18 cellular contexts compared by ENCODE assay signal in genomic region chr10:12466701-12467100, GRCh38.
DNase-seq lines count a peak whose midpoint lies in the region; TF ChIP-seq lines count a peak whose summit lies in the region.
"Had no signal": no experiment of that assay in that cellular context is flagged by ENCODE, and none has a peak within 500 bp of the region (broad histone marks: within the 10 kb centered on the region; RNA-seq: fewer than 3 reads in every experiment).

No MANE protein-coding gene starts in this region.

- intact Hi-C loops in activated CD4-positive, alpha-beta memory T cell treated with anti-CD3 and anti-CD28 coated beads for 36 hours (cut with micrococcal nuclease), result loop anchor here (5.0 kb wide), 1 partner anchor 191 kb away; no protein-coding TSS in a partner anchor

- CTCF ChIA-PET in activated CD4-positive, alpha-beta memory T cell treated with anti-CD3 and anti-CD28 coated beads, Interleukin-2, amount 10 ng/mL, durations not matched to agents 7 days and 5 days (lab: Charles Lee), result no interaction called here
- CTCF ChIA-PET in activated CD4-positive, alpha-beta memory T cell treated with anti-CD3 and anti-CD28 coated beads for 36 hours (lab: Charles Lee), result interaction anchor here (0.6 to 2.0 kb wide), 3 partner anchors 16 to 190 kb away, joined by 3 to 5 read pairs (median 3); no protein-coding TSS in a partner anchor

- H3K4me1 ChIP-seq in skeletal muscle satellite cell (ENCODE audit: control insufficient read depth, insufficient read depth, low read length), result no peaks in the 10 kb centered on the region
- H3K4me1 ChIP-seq: uterus had no signal

- no peak overlapping the region for H3K9ac ChIP-seq in skeletal muscle satellite cell (ENCODE audit: low read depth, low read length)

- H3K9me3 Mint-ChIP-seq in activated CD4-positive, alpha-beta memory T cell treated with anti-CD3 and anti-CD28 coated beads, Interleukin-2, amount 10 ng/mL, durations not matched to agents 7 days and 5 days, result peaks cover 5% of the 10 kb centered on the region
- peaks cover 2% of the 10 kb centered on the region for H3K9me3 Mint-ChIP-seq in activated CD4-positive, alpha-beta memory T cell treated with anti-CD3 and anti-CD28 coated beads for 36 hours
- H3K9me3 Mint-ChIP-seq in chondrocyte (ENCODE audit: low read depth), result no peaks in the 10 kb centered on the region
- H3K9me3 Mint-ChIP-seq: H9 had no signal

- H3K36me3 ChIP-seq in skeletal muscle satellite cell (ENCODE audit: insufficient read depth, low read length), result no peaks in the 10 kb centered on the region
- H3K36me3 ChIP-seq: esophagus muscularis mucosa, pancreas, uterus had no signal

- H3K27me3 ChIP-seq in skeletal muscle satellite cell (ENCODE audit: control insufficient read depth, insufficient read depth, low read length), result peaks cover 3% of the 10 kb centered on the region
- H3K27me3 ChIP-seq: esophagus muscularis mucosa, pancreas, uterus had no signal

- DNase-seq in activated CD4-positive, alpha-beta memory T cell treated with anti-CD3 and anti-CD28 coated beads, Interleukin-2, amount 10 ng/mL, durations not matched to agents 7 days and 5 days, result peak; percentile 30
- DNase-seq in activated CD4-positive, alpha-beta memory T cell treated with anti-CD3 and anti-CD28 coated beads for 36 hours, result no peak
- peak; percentile 18 for DNase-seq in NCI-H446 treated with DMSO at 0.1 percent for 48 hours (lab: John Stamatoyannopoulos, UW)
- no peak for DNase-seq in chondrocyte (ENCODE audit: low spot score)
- DNase-seq in GDM1 (lab: John Stamatoyannopoulos, UW), result no peak
- DNase-seq in HT-29 (ENCODE audit: low spot score), result no peak
- no peak for DNase-seq in activated T-cell treated with anti-CD3 and anti-CD28 coated beads, Interleukin-2, amount 50 U/mL, for 1 hour
- DNase-seq: activated CD4-positive, alpha-beta T cell treated with anti-CD3 and anti-CD28 coated beads, Interleukin-2, amount 50 U/mL, for 4 hours; activated naive CD4-positive, alpha-beta T cell; DMS79; H9; NCI-H1048; pancreas; PC-9; uterus had no signal

- no peaks in the 10 kb centered on the region for H3K9me3 ChIP-seq in skeletal muscle satellite cell (replicated peaks; ENCODE audit: low read length)
- H3K9me3 ChIP-seq: esophagus muscularis mucosa, pancreas, uterus had no signal

- peaks cover 27% of the 10 kb centered on the region for H3K4me1 Mint-ChIP-seq in activated CD4-positive, alpha-beta memory T cell treated with anti-CD3 and anti-CD28 coated beads, Interleukin-2, amount 10 ng/mL, durations not matched to agents 7 days and 5 days
- H3K4me1 Mint-ChIP-seq in activated CD4-positive, alpha-beta memory T cell treated with anti-CD3 and anti-CD28 coated beads for 36 hours (ENCODE audit: low read depth), result peaks cover 28% of the 10 kb centered on the region
- peaks cover 11% of the 10 kb centered on the region for H3K4me1 Mint-ChIP-seq in chondrocyte (ENCODE audit: low read depth)

- H3K36me3 Mint-ChIP-seq in activated CD4-positive, alpha-beta memory T cell treated with anti-CD3 and anti-CD28 coated beads, Interleukin-2, amount 10 ng/mL, durations not matched to agents 7 days and 5 days (ENCODE audit: low read depth), result peaks cover 2% of the 10 kb centered on the region
- peaks cover 5% of the 10 kb centered on the region for H3K36me3 Mint-ChIP-seq in activated CD4-positive, alpha-beta memory T cell treated with anti-CD3 and anti-CD28 coated beads for 36 hours
- no peaks in the 10 kb centered on the region for H3K36me3 Mint-ChIP-seq in chondrocyte (ENCODE audit: low read depth)

- TF ChIP-seq CTCF in chondrocyte (IDR thresholded peaks at IDR 0.05), result peak; percentile 50

- H3K27me3 Mint-ChIP-seq in activated CD4-positive, alpha-beta memory T cell treated with anti-CD3 and anti-CD28 coated beads, Interleukin-2, amount 10 ng/mL, durations not matched to agents 7 days and 5 days, result no peaks in the 10 kb centered on the region
- H3K27me3 Mint-ChIP-seq in activated CD4-positive, alpha-beta memory T cell treated with anti-CD3 and anti-CD28 coated beads for 36 hours, result no peaks in the 10 kb centered on the region
- H3K27me3 Mint-ChIP-seq in chondrocyte (ENCODE audit: low read depth), result no peaks in the 10 kb centered on the region

- no peak overlapping the region for H3K4me3 Mint-ChIP-seq in activated CD4-positive, alpha-beta memory T cell treated with anti-CD3 and anti-CD28 coated beads, Interleukin-2, amount 10 ng/mL, durations not matched to agents 7 days and 5 days
- H3K4me3 Mint-ChIP-seq in activated CD4-positive, alpha-beta memory T cell treated with anti-CD3 and anti-CD28 coated beads for 36 hours, result no peak overlapping the region
- peak overlapping the region; percentile 0 for H3K4me3 Mint-ChIP-seq in chondrocyte (ENCODE audit: unreplicated experiment)
- H3K4me3 Mint-ChIP-seq: H9 had no signal

- H3K27ac Mint-ChIP-seq in activated CD4-positive, alpha-beta memory T cell treated with anti-CD3 and anti-CD28 coated beads, Interleukin-2, amount 10 ng/mL, durations not matched to agents 7 days and 5 days, result no peak overlapping the region
- H3K27ac Mint-ChIP-seq in activated CD4-positive, alpha-beta memory T cell treated with anti-CD3 and anti-CD28 coated beads for 36 hours, result no peak overlapping the region
- H3K27ac Mint-ChIP-seq in chondrocyte (ENCODE audit: unreplicated experiment), result peak overlapping the region; percentile 53

- H3K4me3 ChIP-seq in skeletal muscle satellite cell (ENCODE audit: low read length), result no peak overlapping the region
- H3K4me3 ChIP-seq: esophagus muscularis mucosa, lung, pancreas, PC-9, uterus had no signal

- H3K4me2 ChIP-seq in skeletal muscle satellite cell (ENCODE audit: low read length), result peak overlapping the region; percentile 37
- H3K4me2 ChIP-seq: PC-9 had no signal

- POLR2A ChIA-PET in activated CD4-positive, alpha-beta memory T cell treated with anti-CD3 and anti-CD28 coated beads, Interleukin-2, amount 10 ng/mL, durations not matched to agents 7 days and 5 days (lab: Charles Lee), result interaction anchor here (1.2 to 1.5 kb wide), 2 partner anchors 9 to 16 kb away, joined by 3 read pairs; no protein-coding TSS in a partner anchor
- POLR2A ChIA-PET in activated CD4-positive, alpha-beta memory T cell treated with anti-CD3 and anti-CD28 coated beads for 36 hours (lab: Charles Lee), result no interaction called here

Comparison
In these comparisons a context has a peak if more than half of its experiments do, and no peak if none do; other contexts are left out.
1. DNase-seq: peak in activated CD4-positive, alpha-beta memory T cell treated with anti-CD3 and anti-CD28 coated beads, Interleukin-2, amount 10 ng/mL, durations not matched to agents 7 days and 5 days (single experiment) and NCI-H446 treated with DMSO at 0.1 percent for 48 hours (single experiment); none in activated CD4-positive, alpha-beta memory T cell treated with anti-CD3 and anti-CD28 coated beads for 36 hours (single experiment), chondrocyte (single experiment), GDM1 (single experiment), HT-29 (single experiment) and activated T-cell treated with anti-CD3 and anti-CD28 coated beads, Interleukin-2, amount 50 U/mL, for 1 hour (single experiment).